Comparison of ENCODE assay signal across 2 cellular contexts in genomic region chr1:150162582-150162861, GRCh38.
TF ChIP-seq lines count a peak whose summit lies in the region.

No MANE protein-coding gene starts in this region.

TF ChIP-seq in GM23338, 12 proteins besides CTCF, POLR2A, EP300 and RAD21 (continued from another document):
- TF ChIP-seq, protein P1, sequence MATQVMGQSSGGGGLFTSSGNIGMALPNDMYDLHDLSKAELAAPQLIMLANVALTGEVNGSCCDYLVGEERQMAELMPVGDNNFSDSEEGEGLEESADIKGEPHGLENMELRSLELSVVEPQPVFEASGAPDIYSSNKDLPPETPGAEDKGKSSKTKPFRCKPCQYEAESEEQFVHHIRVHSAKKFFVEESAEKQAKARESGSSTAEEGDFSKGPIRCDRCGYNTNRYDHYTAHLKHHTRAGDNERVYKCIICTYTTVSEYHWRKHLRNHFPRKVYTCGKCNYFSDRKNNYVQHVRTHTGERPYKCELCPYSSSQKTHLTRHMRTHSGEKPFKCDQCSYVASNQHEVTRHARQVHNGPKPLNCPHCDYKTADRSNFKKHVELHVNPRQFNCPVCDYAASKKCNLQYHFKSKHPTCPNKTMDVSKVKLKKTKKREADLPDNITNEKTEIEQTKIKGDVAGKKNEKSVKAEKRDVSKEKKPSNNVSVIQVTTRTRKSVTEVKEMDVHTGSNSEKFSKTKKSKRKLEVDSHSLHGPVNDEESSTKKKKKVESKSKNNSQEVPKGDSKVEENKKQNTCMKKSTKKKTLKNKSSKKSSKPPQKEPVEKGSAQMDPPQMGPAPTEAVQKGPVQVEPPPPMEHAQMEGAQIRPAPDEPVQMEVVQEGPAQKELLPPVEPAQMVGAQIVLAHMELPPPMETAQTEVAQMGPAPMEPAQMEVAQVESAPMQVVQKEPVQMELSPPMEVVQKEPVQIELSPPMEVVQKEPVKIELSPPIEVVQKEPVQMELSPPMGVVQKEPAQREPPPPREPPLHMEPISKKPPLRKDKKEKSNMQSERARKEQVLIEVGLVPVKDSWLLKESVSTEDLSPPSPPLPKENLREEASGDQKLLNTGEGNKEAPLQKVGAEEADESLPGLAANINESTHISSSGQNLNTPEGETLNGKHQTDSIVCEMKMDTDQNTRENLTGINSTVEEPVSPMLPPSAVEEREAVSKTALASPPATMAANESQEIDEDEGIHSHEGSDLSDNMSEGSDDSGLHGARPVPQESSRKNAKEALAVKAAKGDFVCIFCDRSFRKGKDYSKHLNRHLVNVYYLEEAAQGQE (IDR thresholded peaks at IDR 0.05; ENCODE audit: unreplicated experiment), result no peak
- TF ChIP-seq NANOG (IDR thresholded peaks at IDR 0.05; ENCODE audit: borderline replicate concordance) (no peak), JUNB (IDR thresholded peaks at IDR 0.05; ENCODE audit: unreplicated experiment) (no peak), EZH2phosphoT487 (IDR thresholded peaks at IDR 0.05; ENCODE audit: unreplicated experiment) (no peak), POLR2AphosphoS5 (IDR thresholded peaks at IDR 0.05; ENCODE audit: low read depth) (no peak), EZH2 (IDR thresholded peaks at IDR 0.05; ENCODE audit: low read depth, unreplicated experiment) (no peak), STAT1 (IDR thresholded peaks at IDR 0.05; ENCODE audit: unreplicated experiment) (no peak), ZNF114 (CRISPR knock-in tag; IDR thresholded peaks at IDR 0.05) (no peak)
- TF ChIP-seq, protein P2, sequence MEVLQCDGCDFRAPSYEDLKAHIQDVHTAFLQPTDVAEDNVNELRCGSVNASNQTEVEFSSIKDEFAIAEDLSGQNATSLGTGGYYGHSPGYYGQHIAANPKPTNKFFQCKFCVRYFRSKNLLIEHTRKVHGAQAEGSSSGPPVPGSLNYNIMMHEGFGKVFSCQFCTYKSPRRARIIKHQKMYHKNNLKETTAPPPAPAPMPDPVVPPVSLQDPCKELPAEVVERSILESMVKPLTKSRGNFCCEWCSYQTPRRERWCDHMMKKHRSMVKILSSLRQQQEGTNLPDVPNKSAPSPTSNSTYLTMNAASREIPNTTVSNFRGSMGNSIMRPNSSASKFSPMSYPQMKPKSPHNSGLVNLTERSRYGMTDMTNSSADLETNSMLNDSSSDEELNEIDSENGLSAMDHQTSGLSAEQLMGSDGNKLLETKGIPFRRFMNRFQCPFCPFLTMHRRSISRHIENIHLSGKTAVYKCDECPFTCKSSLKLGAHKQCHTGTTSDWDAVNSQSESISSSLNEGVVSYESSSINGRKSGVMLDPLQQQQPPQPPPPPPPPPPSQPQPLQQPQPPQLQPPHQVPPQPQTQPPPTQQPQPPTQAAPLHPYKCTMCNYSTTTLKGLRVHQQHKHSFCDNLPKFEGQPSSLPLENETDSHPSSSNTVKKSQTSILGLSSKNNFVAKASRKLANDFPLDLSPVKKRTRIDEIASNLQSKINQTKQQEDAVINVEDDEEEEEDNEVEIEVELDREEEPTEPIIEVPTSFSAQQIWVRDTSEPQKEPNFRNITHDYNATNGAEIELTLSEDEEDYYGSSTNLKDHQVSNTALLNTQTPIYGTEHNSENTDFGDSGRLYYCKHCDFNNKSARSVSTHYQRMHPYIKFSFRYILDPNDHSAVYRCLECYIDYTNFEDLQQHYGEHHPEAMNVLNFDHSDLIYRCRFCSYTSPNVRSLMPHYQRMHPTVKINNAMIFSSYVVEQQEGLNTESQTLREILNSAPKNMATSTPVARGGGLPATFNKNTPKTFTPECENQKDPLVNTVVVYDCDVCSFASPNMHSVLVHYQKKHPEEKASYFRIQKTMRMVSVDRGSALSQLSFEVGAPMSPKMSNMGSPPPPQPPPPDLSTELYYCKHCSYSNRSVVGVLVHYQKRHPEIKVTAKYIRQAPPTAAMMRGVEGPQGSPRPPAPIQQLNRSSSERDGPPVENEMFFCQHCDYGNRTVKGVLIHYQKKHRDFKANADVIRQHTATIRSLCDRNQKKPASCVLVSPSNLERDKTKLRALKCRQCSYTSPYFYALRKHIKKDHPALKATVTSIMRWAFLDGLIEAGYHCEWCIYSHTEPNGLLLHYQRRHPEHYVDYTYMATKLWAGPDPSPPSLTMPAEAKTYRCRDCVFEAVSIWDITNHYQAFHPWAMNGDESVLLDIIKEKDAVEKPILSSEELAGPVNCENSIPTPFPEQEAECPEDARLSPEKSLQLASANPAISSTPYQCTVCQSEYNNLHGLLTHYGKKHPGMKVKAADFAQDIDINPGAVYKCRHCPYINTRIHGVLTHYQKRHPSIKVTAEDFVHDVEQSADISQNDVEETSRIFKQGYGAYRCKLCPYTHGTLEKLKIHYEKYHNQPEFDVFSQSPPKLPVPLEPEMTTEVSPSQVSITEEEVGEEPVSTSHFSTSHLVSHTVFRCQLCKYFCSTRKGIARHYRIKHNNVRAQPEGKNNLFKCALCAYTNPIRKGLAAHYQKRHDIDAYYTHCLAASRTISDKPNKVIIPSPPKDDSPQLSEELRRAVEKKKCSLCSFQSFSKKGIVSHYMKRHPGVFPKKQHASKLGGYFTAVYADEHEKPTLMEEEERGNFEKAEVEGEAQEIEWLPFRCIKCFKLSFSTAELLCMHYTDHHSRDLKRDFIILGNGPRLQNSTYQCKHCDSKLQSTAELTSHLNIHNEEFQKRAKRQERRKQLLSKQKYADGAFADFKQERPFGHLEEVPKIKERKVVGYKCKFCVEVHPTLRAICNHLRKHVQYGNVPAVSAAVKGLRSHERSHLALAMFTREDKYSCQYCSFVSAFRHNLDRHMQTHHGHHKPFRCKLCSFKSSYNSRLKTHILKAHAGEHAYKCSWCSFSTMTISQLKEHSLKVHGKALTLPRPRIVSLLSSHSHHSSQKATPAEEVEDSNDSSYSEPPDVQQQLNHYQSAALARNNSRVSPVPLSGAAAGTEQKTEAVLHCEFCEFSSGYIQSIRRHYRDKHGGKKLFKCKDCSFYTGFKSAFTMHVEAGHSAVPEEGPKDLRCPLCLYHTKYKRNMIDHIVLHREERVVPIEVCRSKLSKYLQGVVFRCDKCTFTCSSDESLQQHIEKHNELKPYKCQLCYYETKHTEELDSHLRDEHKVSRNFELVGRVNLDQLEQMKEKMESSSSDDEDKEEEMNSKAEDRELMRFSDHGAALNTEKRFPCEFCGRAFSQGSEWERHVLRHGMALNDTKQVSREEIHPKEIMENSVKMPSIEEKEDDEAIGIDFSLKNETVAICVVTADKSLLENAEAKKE (CRISPR knock-in tag; IDR thresholded peaks at IDR 0.05), result no peak

TF ChIP-seq in K562, 482 proteins besides CTCF, POLR2A, EP300 and RAD21 (continued from another document):
- 0 out of 2 replicates have a peak, but pooled peaks have one; percentile 13 for TF ChIP-seq ATF4 (CRISPR knock-in tag; IDR thresholded peaks at IDR 0.05)
- TF ChIP-seq EHMT2 (IDR thresholded peaks at IDR 0.05), result no peak
- TF ChIP-seq SPI1 (IDR thresholded peaks at IDR 0.05; ENCODE audit: borderline replicate concordance, low read depth, low read length), result 0 out of 2 replicates have a peak, but pooled peaks have one; percentile 17
- TF ChIP-seq TRIM24 (IDR thresholded peaks at IDR 0.05), result no peak
- TF ChIP-seq HNRNPK (IDR thresholded peaks at IDR 0.05; ENCODE audit: low read depth, low read length, poor library complexity, severe bottlenecking), result no peak
